ENCODE assay signal across 9 cellular contexts in genomic region chr16:2203119-2203688, GRCh38. TPM values are rescaled to one million over a fixed set of nuclear protein-coding genes. Genes with fewer than 3 reads are reported as not detected.
DNase-seq lines count a peak whose midpoint lies in the region; ATAC-seq, FAIRE-seq and TF ChIP-seq lines count a peak whose summit lies in the region.
"Not testable (repeated sequence)": the region's sequence is repeated elsewhere in the genome, so short reads cannot be mapped to it uniquely, and the experiment has no call there.
"Had no signal": no experiment of that assay in that cellular context is flagged by ENCODE, and none has a peak within 500 bp of the region (broad histone marks: within the 10 kb centered on the region; RNA-seq: fewer than 3 reads in every experiment).

No MANE protein-coding gene starts in this region.

- H3K27me3 Mint-ChIP-seq in Calu3 (ENCODE audit: unreplicated experiment): peaks cover 43% of the 10 kb centered on the region
- not testable (repeated sequence) for H3K27me3 Mint-ChIP-seq in activated CD4-positive, alpha-beta T cell treated with anti-CD3 and anti-CD28 coated beads for 36 hours; activated T-cell treated with anti-CD3 and anti-CD28 coated beads, Interleukin-2, amount 50 U/mL, for 4 hours (ENCODE audit: low read depth); activated naive CD8-positive, alpha-beta T cell treated with anti-CD3 and anti-CD28 coated beads for 36 hours
- H3K27me3 Mint-ChIP-seq in naive thymus-derived CD8-positive, alpha-beta T cell: peaks cover 0 to 14% (median 9%) of the 10 kb centered on the region in 5 donors
- peaks cover 20% of the 10 kb centered on the region for H3K27me3 Mint-ChIP-seq in progenitor cell of endocrine pancreas

- CTCF ChIA-PET in Calu3 (lab: Charles Lee) (interaction anchor here (1.8 kb wide), 1 partner anchor 9 kb away, joined by 6 read pairs; no protein-coding TSS in a partner anchor), H1 (lab: Charles Lee; ENCODE audit: partially characterized antibody) (interaction anchor here (0.7 to 2.7 kb wide), 6 partner anchors 8 to 156 kb away, joined by 3 to 23 read pairs (median 3); no protein-coding TSS in a partner anchor)
- CTCF ChIA-PET in activated CD4-positive, alpha-beta T cell treated with anti-CD3 and anti-CD28 coated beads for 36 hours (lab: Charles Lee): interaction anchor here (0.7 to 1.9 kb wide), 3 partner anchors 8 to 182 kb away, joined by 3 to 9 read pairs (median 5); partner anchors contain the start of gene PGP

- H2BK120ac ChIP-seq in H1 (replicated peaks; ENCODE audit: low read depth, low read length): not testable (repeated sequence)

- not testable (repeated sequence) for H3K56ac ChIP-seq in H1 (replicated peaks; ENCODE audit: insufficient read length, low read depth, low read length)

- WGBS in H1 (ENCODE audit: extremely low coverage in 1 of 2, insufficient coverage in 1 of 2, insufficient read length in 1 of 2, insufficient replicate concordance in 2 of 2, low coverage in 1 of 2, low lambda C conversion rate in 2 of 2, missing lambda C conversion rate in 1 of 2), 2 experiments: 94% methylated on average over 8 of the region's 8 CpGs; no CpG with 5 or more reads in 1 of the 2 experiments

- not testable (repeated sequence) for H4K5ac ChIP-seq in H1 (ENCODE audit: insufficient read length, low read depth, low read length)

- not testable (repeated sequence) for H3K4ac ChIP-seq in H1 (replicated peaks; ENCODE audit: insufficient read length, low read depth, low read length)

- H3K23me2 ChIP-seq in H1 (ENCODE audit: low read depth, low read length): peaks cover 11% of the 10 kb centered on the region; the same call in 1 of the 2 replicates

- not testable (repeated sequence) for DNase-seq in Calu3; activated CD4-positive, alpha-beta T cell treated with anti-CD3 and anti-CD28 coated beads for 36 hours; activated T-cell treated with anti-CD3 and anti-CD28 coated beads, Interleukin-2, amount 50 U/mL, for 4 hours; activated naive CD8-positive, alpha-beta T cell treated with anti-CD3 and anti-CD28 coated beads for 36 hours; H1 (ENCODE audit: low read depth in 1 of 2, low spot score in 2 of 2); naive thymus-derived CD8-positive, alpha-beta T cell; progenitor cell of endocrine pancreas (ENCODE audit: low spot score, unreplicated experiment)

- not testable (repeated sequence) for H3K9ac ChIP-seq in H1 (replicated peaks in 1 of 4; ENCODE audit: extremely low read depth in 1 of 4, low read depth in 3 of 4, low read length in 3 of 4)

- BruUV-seq in Calu3 (replicated peaks; lab: Mats Ljungman, UMichigan): not testable (repeated sequence)

- TF ChIP-seq RAD21 in H1 (IDR thresholded peaks at IDR 0.05 in 1 of 2, conservative IDR thresholded peaks at IDR 0.05 in 1 of 2; ENCODE audit: low read depth in 2 of 2, low read length in 2 of 2): not testable (repeated sequence)

- not testable (repeated sequence) for H2BK20ac ChIP-seq in H1 (ENCODE audit: low read length)

- intact Hi-C loops in Calu3 (cut with micrococcal nuclease; ENCODE audit: unreplicated experiment): not testable (repeated sequence)
- intact Hi-C loops in activated CD4-positive, alpha-beta T cell treated with anti-CD3 and anti-CD28 coated beads for 36 hours (cut with DNase I, micrococcal nuclease): loop anchor here in 1 of 2 experiments (10.0 kb wide), 1 partner anchor 588 kb away; the partner anchor contains the start of genes CRAMP1 and IFT140

- TF ChIP-seq POLR2A in H1 (IDR thresholded peaks at IDR 0.05; ENCODE audit: control extremely low read depth in 1 of 2, low read depth in 2 of 2, low read length in 2 of 2): not testable (repeated sequence)

- H3K36me3 Mint-ChIP-seq in Calu3 (ENCODE audit: insufficient read depth, unreplicated experiment): peaks cover 40% of the 10 kb centered on the region
- peaks cover 17% of the 10 kb centered on the region for H3K36me3 Mint-ChIP-seq in activated CD4-positive, alpha-beta T cell treated with anti-CD3 and anti-CD28 coated beads for 36 hours (ENCODE audit: low read depth)
- not testable (repeated sequence) for H3K36me3 Mint-ChIP-seq in activated T-cell treated with anti-CD3 and anti-CD28 coated beads, Interleukin-2, amount 50 U/mL, for 4 hours (ENCODE audit: insufficient read depth); progenitor cell of endocrine pancreas (ENCODE audit: insufficient read depth)
- peaks cover 19% of the 10 kb centered on the region for H3K36me3 Mint-ChIP-seq in activated naive CD8-positive, alpha-beta T cell treated with anti-CD3 and anti-CD28 coated beads for 36 hours
- peaks cover 0 to 11% (median 7%) of the 10 kb centered on the region in 3 donors for H3K36me3 Mint-ChIP-seq in naive thymus-derived CD8-positive, alpha-beta T cell

- H2BK15ac ChIP-seq in H1 (ENCODE audit: low read length): not testable (repeated sequence)

- H3K14ac ChIP-seq in H1 (ENCODE audit: insufficient read length): not testable (repeated sequence)

- H4K20me1 ChIP-seq in H1 (replicated peaks in 1 of 2; ENCODE audit: control insufficient read depth in 1 of 2, insufficient read depth in 2 of 2, low read length in 2 of 2): not testable (repeated sequence)

- not testable (repeated sequence) for H2BK12ac ChIP-seq in H1 (ENCODE audit: low read depth, low read length)

- H2AK5ac ChIP-seq in H1 (ENCODE audit: low read depth, low read length): 0 out of 2 replicates have a peak overlapping the region, but pooled peaks have one; percentile 53

- not testable (repeated sequence) for H3K9me3 ChIP-seq in H1 (ENCODE audit: insufficient read depth in 2 of 2, low read depth in 1 of 2, low read length in 1 of 2)

- not testable (repeated sequence) for H4K91ac ChIP-seq in H1 (replicated peaks; ENCODE audit: insufficient read length, low read length)

- H4K8ac ChIP-seq in H1 (ENCODE audit: extremely low read depth, insufficient read depth, low read length): not testable (repeated sequence)

- not testable (repeated sequence) for H3K4me3 ChIP-seq in H1 (ENCODE audit: extremely low read depth in 1 of 4, insufficient read depth in 2 of 4, low read depth in 3 of 4, low read length in 4 of 4)

- peaks cover 0 to 10% (median 7%) of the 10 kb centered on the region in 4 experiments; a peak in 6 of 7 replicates for H3K4me1 ChIP-seq in H1 (replicated peaks in 1 of 4; ENCODE audit: control insufficient read depth in 3 of 4, insufficient read depth in 4 of 4, low read length in 3 of 4)

- not testable (repeated sequence) for H3K27ac ChIP-seq in H1 (ENCODE audit: low read depth, low read length)

- FAIRE-seq in H1 (lab: Jason Lieb, UNC): not testable (repeated sequence)

- H3K79me1 ChIP-seq in H1 (ENCODE audit: low read depth, low read length): not testable (repeated sequence)

- not testable (repeated sequence) for H2BK5ac ChIP-seq in H1 (ENCODE audit: low read depth, low read length)

- H3K4me1 Mint-ChIP-seq in Calu3 (ENCODE audit: low read depth, unreplicated experiment): peaks cover 28% of the 10 kb centered on the region
- H3K4me1 Mint-ChIP-seq in activated CD4-positive, alpha-beta T cell treated with anti-CD3 and anti-CD28 coated beads for 36 hours: peaks cover 16% of the 10 kb centered on the region
- H3K4me1 Mint-ChIP-seq in activated T-cell treated with anti-CD3 and anti-CD28 coated beads, Interleukin-2, amount 50 U/mL, for 4 hours (ENCODE audit: low read depth): peaks cover 23% of the 10 kb centered on the region
- H3K4me1 Mint-ChIP-seq in activated naive CD8-positive, alpha-beta T cell treated with anti-CD3 and anti-CD28 coated beads for 36 hours: peaks cover 17% of the 10 kb centered on the region
- peaks cover 11 to 27% (median 25%) of the 10 kb centered on the region in 4 donors for H3K4me1 Mint-ChIP-seq in naive thymus-derived CD8-positive, alpha-beta T cell
- not testable (repeated sequence) for H3K4me1 Mint-ChIP-seq in progenitor cell of endocrine pancreas (ENCODE audit: low read depth)

- not testable (repeated sequence) for TF ChIP-seq EP300 in H1 (IDR thresholded peaks at IDR 0.05; ENCODE audit: borderline replicate concordance in 1 of 2, low read depth in 2 of 2, low read length in 2 of 2)

- H3K4me3 Mint-ChIP-seq in Calu3 (ENCODE audit: low read depth, unreplicated experiment) (peak overlapping the region; percentile 33), progenitor cell of endocrine pancreas (ENCODE audit: low read depth) (peak overlapping the region; percentile 80)
- H3K4me3 Mint-ChIP-seq in activated CD4-positive, alpha-beta T cell treated with anti-CD3 and anti-CD28 coated beads for 36 hours: peak overlapping the region; percentile 83
- peak overlapping the region; percentile 64 for H3K4me3 Mint-ChIP-seq in activated T-cell treated with anti-CD3 and anti-CD28 coated beads, Interleukin-2, amount 50 U/mL, for 4 hours
- peak overlapping the region; percentile 82 for H3K4me3 Mint-ChIP-seq in activated naive CD8-positive, alpha-beta T cell treated with anti-CD3 and anti-CD28 coated beads for 36 hours
- peak overlapping the region in 9 of 10 donors; percentile 38 to 85 (median 75) for H3K4me3 Mint-ChIP-seq in naive thymus-derived CD8-positive, alpha-beta T cell

- peaks cover 0 to 14% (median 6%) of the 10 kb centered on the region in 4 experiments; a peak in 5 of 8 replicates for H3K36me3 ChIP-seq in H1 (ENCODE audit: control insufficient read depth in 2 of 4, insufficient read depth in 4 of 4, low read length in 3 of 4)

- H3K27me3 ChIP-seq in H1 (replicated peaks in 1 of 4; ENCODE audit: control insufficient read depth in 3 of 4, extremely low read depth in 1 of 4, insufficient read depth in 3 of 4, low read length in 3 of 4): peaks cover 0 to 14% (median 6%) of the 10 kb centered on the region in 4 experiments; a peak in 5 of 7 replicates

- H3K23ac ChIP-seq in H1 (ENCODE audit: insufficient read length): not testable (repeated sequence)

- not testable (repeated sequence) for TF ChIP-seq CTCF in Calu3 (IDR thresholded peaks at IDR 0.05; ENCODE audit: unreplicated experiment); H1 (IDR thresholded peaks at IDR 0.05; ENCODE audit: control extremely low read depth in 1 of 3, insufficient read depth in 1 of 3, low read depth in 1 of 3, low read length in 3 of 3); progenitor cell of endocrine pancreas (IDR thresholded peaks at IDR 0.05; ENCODE audit: unreplicated experiment)

- H3K27ac Mint-ChIP-seq in Calu3 (ENCODE audit: unreplicated experiment); activated CD4-positive, alpha-beta T cell treated with anti-CD3 and anti-CD28 coated beads for 36 hours; activated naive CD8-positive, alpha-beta T cell treated with anti-CD3 and anti-CD28 coated beads for 36 hours: not testable (repeated sequence)
- peak overlapping the region in 5 of 10 donors; percentile 32 to 60 (median 52) for H3K27ac Mint-ChIP-seq in naive thymus-derived CD8-positive, alpha-beta T cell
- H3K27ac Mint-ChIP-seq in progenitor cell of endocrine pancreas: peak overlapping the region; percentile 51

- not testable (repeated sequence) for H3K79me2 ChIP-seq in H1 (ENCODE audit: control insufficient read depth in 1 of 2, insufficient read depth in 2 of 2, low read length in 2 of 2)

- H3K4me2 ChIP-seq in H1 (ENCODE audit: insufficient read depth in 1 of 2, low read depth in 2 of 2, low read length in 2 of 2): not testable (repeated sequence)

- POLR2A ChIA-PET in activated CD4-positive, alpha-beta T cell treated with anti-CD3 and anti-CD28 coated beads for 36 hours (lab: Charles Lee): not testable (repeated sequence)
- POLR2A ChIA-PET in H1 (lab: Charles Lee; ENCODE audit: partially characterized antibody): interaction anchor here (0.6 to 15.1 kb wide), 6 partner anchors 9 to 678 kb away, joined by 3 to 156 read pairs (median 4); partner anchors contain the start of genes PGP and TRAF7
- POLR2A ChIA-PET in naive thymus-derived CD8-positive, alpha-beta T cell (lab: Charles Lee): interaction anchor here (1.0 to 5.3 kb wide), 5 partner anchors 8 to 49 kb away, joined by 3 to 58 read pairs (median 12); partner anchors contain the start of genes CASKIN1, PGP and TRAF7

- H2AFZ ChIP-seq in H1 (ENCODE audit: low read length): not testable (repeated sequence)

- H3K9me3 Mint-ChIP-seq in Calu3 (ENCODE audit: low read depth, unreplicated experiment); activated CD4-positive, alpha-beta T cell treated with anti-CD3 and anti-CD28 coated beads for 36 hours (ENCODE audit: low read depth); activated T-cell treated with anti-CD3 and anti-CD28 coated beads, Interleukin-2, amount 50 U/mL, for 4 hours; activated naive CD8-positive, alpha-beta T cell treated with anti-CD3 and anti-CD28 coated beads for 36 hours; naive thymus-derived CD8-positive, alpha-beta T cell; progenitor cell of endocrine pancreas (ENCODE audit: low read depth): not testable (repeated sequence)

- H3K18ac ChIP-seq in H1 (ENCODE audit: extremely low read depth, low read length): not testable (repeated sequence)

- ATAC-seq in activated CD4-positive, alpha-beta T cell treated with anti-CD3 and anti-CD28 coated beads for 36 hours; activated T-cell treated with anti-CD3 and anti-CD28 coated beads, Interleukin-2, amount 50 U/mL, for 4 hours; naive thymus-derived CD8-positive, alpha-beta T cell: not testable (repeated sequence)

RNA-seq across cellular contexts. Expression of gene MLST8, which starts 2.0 kb away (rescaled TPM):
- total RNA-seq in Calu3 (2022) (58.0 and 59.7 TPM in 2 replicates), progenitor cell of endocrine pancreas (51.5 TPM in 2 replicates)
- total RNA-seq in activated CD4-positive, alpha-beta T cell treated with anti-CD3 and anti-CD28 coated beads for 36 hours: 10 to 100 TPM; 61.3 to 76.1 TPM
- total RNA-seq in activated T-cell treated with anti-CD3 and anti-CD28 coated beads, Interleukin-2, amount 50 U/mL, for 4 hours: 10 to 100 TPM; 73.6 to 88.0 (median 84.8) TPM
- total RNA-seq in activated naive CD8-positive, alpha-beta T cell treated with anti-CD3 and anti-CD28 coated beads for 36 hours: 10 to 100 TPM; 89.5 to 92.3 TPM
- 67.6 and 69.6 TPM in 2 replicates for total RNA-seq in H1 (2021; fragmentation: NEBNext Ultra II Directional; extraction: Animal tissue kit (Norgen Biotek cat#: 25700))
- polyA plus RNA-seq in H1 (2011; rRNA removed): 321 and 440 TPM in 2 replicates
- 218 TPM for polyA plus RNA-seq in H1 (2011; cell fraction: cytosol; rRNA removed)
- polyA plus RNA-seq in H1 (2011; cell fraction: nucleus; rRNA removed): 354 TPM
- polyA plus RNA-seq in H1 (2012, experiment 1 of 2): 47.7 to 104 TPM (median 94.8 TPM) in 4 replicates
- 87.2 TPM for polyA plus RNA-seq in H1 (2012, experiment 2 of 2)
- polyA plus RNA-seq in H1 (2013, experiment 1 of 2): 57.1 TPM
- 56.1 TPM for polyA plus RNA-seq in H1 (2013, experiment 2 of 2)
- polyA minus RNA-seq in H1 (2011; rRNA and poly(A)+ RNA removed): 88.3 and 98.1 TPM in 2 replicates
- polyA minus RNA-seq in H1 (2011; cell fraction: cytosol; rRNA and poly(A)+ RNA removed): 67.9 TPM
- 111 TPM for polyA minus RNA-seq in H1 (2011; cell fraction: nucleus; rRNA and poly(A)+ RNA removed)
- total RNA-seq in naive thymus-derived CD8-positive, alpha-beta T cell: 10 to 100 TPM; 49.3 to 53.2 TPM
- 10 to 100 TPM; 29.9 to 40.4 (median 30.1) TPM for polyA plus RNA-seq in naive thymus-derived CD8-positive, alpha-beta T cell

RNA-seq across cellular contexts. Expression of gene CASKIN1, which starts 6.8 kb away (rescaled TPM):
- 1.4 and 2.6 TPM in 2 replicates for total RNA-seq in Calu3 (2022)
- total RNA-seq in activated CD4-positive, alpha-beta T cell treated with anti-CD3 and anti-CD28 coated beads for 36 hours: 1 to 10 TPM in 1 of 2 experiments, under 1 TPM in 1; 0.98 to 1.3 TPM
- total RNA-seq in activated T-cell treated with anti-CD3 and anti-CD28 coated beads, Interleukin-2, amount 50 U/mL, for 4 hours: 1 to 10 TPM in 1 of 3 donors, under 1 TPM in 2; 0.14 to 1.5 (median 0.34) TPM
- 1 to 10 TPM; 1.8 to 3.4 TPM for total RNA-seq in activated naive CD8-positive, alpha-beta T cell treated with anti-CD3 and anti-CD28 coated beads for 36 hours
- total RNA-seq in H1 (2021; fragmentation: NEBNext Ultra II Directional; extraction: Animal tissue kit (Norgen Biotek cat#: 25700)): 6.4 and 6.5 TPM in 2 replicates
- polyA plus RNA-seq in H1 (2011; rRNA removed): 1.2 and 2.7 TPM in 2 replicates
- polyA plus RNA-seq in H1 (2011; cell fraction: cytosol; rRNA removed): 2.0 TPM
- polyA plus RNA-seq in H1 (2011; cell fraction: nucleus; rRNA removed): 9.8 TPM
- polyA plus RNA-seq in H1 (2012, experiment 1 of 2): 2.7 to 3.7 TPM (median 3.2 TPM) in 4 replicates
- polyA plus RNA-seq in H1 (2012, experiment 2 of 2): 2.8 TPM
- polyA plus RNA-seq in H1 (2013, experiment 1 of 2): 2.0 TPM
- 1.9 TPM for polyA plus RNA-seq in H1 (2013, experiment 2 of 2)
- polyA minus RNA-seq in H1 (2011; rRNA and poly(A)+ RNA removed): 0.93 and 1.9 TPM in 2 replicates
- polyA minus RNA-seq in H1 (2011; cell fraction: cytosol; rRNA and poly(A)+ RNA removed): 4.5 TPM
- polyA minus RNA-seq in H1 (2011; cell fraction: nucleus; rRNA and poly(A)+ RNA removed): 4.4 TPM
- total RNA-seq in naive thymus-derived CD8-positive, alpha-beta T cell: under 1 TPM; 0.08 to 0.13 TPM
- not detected for polyA plus RNA-seq in naive thymus-derived CD8-positive, alpha-beta T cell
- 12.7 and 13.1 TPM in 2 replicates for total RNA-seq in progenitor cell of endocrine pancreas
- total RNA-seq: Daoy, IMR-90 had no signal

RNA-seq across cellular contexts. Expression of gene BRICD5, which starts 7.5 kb away (rescaled TPM):
- 15.8 and 17.3 TPM in 2 replicates for total RNA-seq in Calu3 (2022)
- total RNA-seq in activated CD4-positive, alpha-beta T cell treated with anti-CD3 and anti-CD28 coated beads for 36 hours: 1 to 10 TPM; 8.0 to 8.8 TPM
- total RNA-seq in activated T-cell treated with anti-CD3 and anti-CD28 coated beads, Interleukin-2, amount 50 U/mL, for 4 hours: 1 to 10 TPM; 6.4 to 8.2 (median 6.8) TPM
- total RNA-seq in activated naive CD8-positive, alpha-beta T cell treated with anti-CD3 and anti-CD28 coated beads for 36 hours: 1 to 10 TPM; 2.3 to 6.4 TPM
- total RNA-seq in H1 (2021; fragmentation: NEBNext Ultra II Directional; extraction: Animal tissue kit (Norgen Biotek cat#: 25700)): 6.1 and 8.5 TPM in 2 replicates
- polyA plus RNA-seq in H1 (2011; rRNA removed): 8.6 and 14.2 TPM in 2 replicates
- polyA plus RNA-seq in H1 (2011; cell fraction: cytosol; rRNA removed): 9.8 TPM
- polyA plus RNA-seq in H1 (2011; cell fraction: nucleus; rRNA removed): 97.1 TPM
- polyA plus RNA-seq in H1 (2012, experiment 1 of 2): 6.1 to 13.0 TPM (median 8.1 TPM) in 4 replicates
- 12.6 TPM for polyA plus RNA-seq in H1 (2012, experiment 2 of 2)
- polyA plus RNA-seq in H1 (2013, experiment 1 of 2): 4.7 TPM
- 3.5 TPM for polyA plus RNA-seq in H1 (2013, experiment 2 of 2)
- 1.00 and 1.0 TPM in 2 replicates for polyA minus RNA-seq in H1 (2011; rRNA and poly(A)+ RNA removed)
- polyA minus RNA-seq in H1 (2011; cell fraction: cytosol; rRNA and poly(A)+ RNA removed): 3.2 TPM
- 9.2 TPM for polyA minus RNA-seq in H1 (2011; cell fraction: nucleus; rRNA and poly(A)+ RNA removed)
- total RNA-seq in naive thymus-derived CD8-positive, alpha-beta T cell: 10 to 100 TPM; 26.7 to 27.0 TPM
- under 1 TPM in 2 of 3 donors, not detected in 1; 0.11 to 0.23 TPM for polyA plus RNA-seq in naive thymus-derived CD8-positive, alpha-beta T cell
- 22.5 and 24.6 TPM in 2 replicates for total RNA-seq in progenitor cell of endocrine pancreas

RNA-seq across cellular contexts. Expression of gene PGP, which starts 11.4 kb away (rescaled TPM):
- total RNA-seq in Calu3 (2022) (45.0 and 49.6 TPM in 2 replicates), progenitor cell of endocrine pancreas (28.5 and 30.6 TPM in 2 replicates)
- total RNA-seq in activated CD4-positive, alpha-beta T cell treated with anti-CD3 and anti-CD28 coated beads for 36 hours: 10 to 100 TPM; 11.5 to 15.0 TPM
- total RNA-seq in activated T-cell treated with anti-CD3 and anti-CD28 coated beads, Interleukin-2, amount 50 U/mL, for 4 hours: 10 to 100 TPM; 25.8 to 27.9 (median 27.2) TPM
- total RNA-seq in activated naive CD8-positive, alpha-beta T cell treated with anti-CD3 and anti-CD28 coated beads for 36 hours: 10 to 100 TPM; 24.2 to 24.5 TPM
- total RNA-seq in H1 (2021; fragmentation: NEBNext Ultra II Directional; extraction: Animal tissue kit (Norgen Biotek cat#: 25700)): 30.9 and 32.6 TPM in 2 replicates
- 55.9 and 63.9 TPM in 2 replicates for polyA plus RNA-seq in H1 (2011; rRNA removed)
- 44.0 TPM for polyA plus RNA-seq in H1 (2011; cell fraction: cytosol; rRNA removed)
- polyA plus RNA-seq in H1 (2011; cell fraction: nucleus; rRNA removed): 81.1 TPM
- 20.8 to 40.2 TPM (median 35.0 TPM) in 4 replicates for polyA plus RNA-seq in H1 (2012, experiment 1 of 2)
- 26.7 TPM for polyA plus RNA-seq in H1 (2012, experiment 2 of 2)
- polyA plus RNA-seq in H1 (2013, experiment 1 of 2): 54.8 TPM
- polyA plus RNA-seq in H1 (2013, experiment 2 of 2): 48.7 TPM
- polyA minus RNA-seq in H1 (2011; rRNA and poly(A)+ RNA removed): 9.5 and 10.9 TPM in 2 replicates
- 18.8 TPM for polyA minus RNA-seq in H1 (2011; cell fraction: cytosol; rRNA and poly(A)+ RNA removed)
- polyA minus RNA-seq in H1 (2011; cell fraction: nucleus; rRNA and poly(A)+ RNA removed): 28.7 TPM
- 10 to 100 TPM; 22.8 to 28.1 TPM for total RNA-seq in naive thymus-derived CD8-positive, alpha-beta T cell
- 10 to 100 TPM in 2 of 3 donors, 1 to 10 TPM in 1; 8.7 to 17.7 (median 11.6) TPM for polyA plus RNA-seq in naive thymus-derived CD8-positive, alpha-beta T cell

RNA-seq across cellular contexts. Expression of gene E4F1, which starts 20.2 kb away (rescaled TPM):
- total RNA-seq in Calu3 (2022) (35.4 and 36.5 TPM in 2 replicates), progenitor cell of endocrine pancreas (30.9 and 33.7 TPM in 2 replicates)
- total RNA-seq in activated CD4-positive, alpha-beta T cell treated with anti-CD3 and anti-CD28 coated beads for 36 hours: 10 to 100 TPM; 18.0 to 18.6 TPM
- 10 to 100 TPM; 44.3 to 48.7 (median 45.3) TPM for total RNA-seq in activated T-cell treated with anti-CD3 and anti-CD28 coated beads, Interleukin-2, amount 50 U/mL, for 4 hours
- 10 to 100 TPM; 23.0 to 24.1 TPM for total RNA-seq in activated naive CD8-positive, alpha-beta T cell treated with anti-CD3 and anti-CD28 coated beads for 36 hours
- total RNA-seq in H1 (2021; fragmentation: NEBNext Ultra II Directional; extraction: Animal tissue kit (Norgen Biotek cat#: 25700)): 21.9 and 22.2 TPM in 2 replicates
- polyA plus RNA-seq in H1 (2011; rRNA removed): 27.0 and 34.2 TPM in 2 replicates
- polyA plus RNA-seq in H1 (2011; cell fraction: cytosol; rRNA removed): 31.8 TPM
- polyA plus RNA-seq in H1 (2011; cell fraction: nucleus; rRNA removed): 122 TPM
- 10.7 to 22.9 TPM (median 21.9 TPM) in 4 replicates for polyA plus RNA-seq in H1 (2012, experiment 1 of 2)
- polyA plus RNA-seq in H1 (2012, experiment 2 of 2): 12.4 TPM
- polyA plus RNA-seq in H1 (2013, experiment 1 of 2): 15.0 TPM
- 11.6 TPM for polyA plus RNA-seq in H1 (2013, experiment 2 of 2)
- 7.6 and 10.1 TPM in 2 replicates for polyA minus RNA-seq in H1 (2011; rRNA and poly(A)+ RNA removed)
- polyA minus RNA-seq in H1 (2011; cell fraction: cytosol; rRNA and poly(A)+ RNA removed): 18.4 TPM
- 24.6 TPM for polyA minus RNA-seq in H1 (2011; cell fraction: nucleus; rRNA and poly(A)+ RNA removed)
- 10 to 100 TPM; 39.5 to 41.2 TPM for total RNA-seq in naive thymus-derived CD8-positive, alpha-beta T cell
- 10 to 100 TPM in 2 of 3 donors, 1 to 10 TPM in 1; 8.7 to 19.2 (median 10.9) TPM for polyA plus RNA-seq in naive thymus-derived CD8-positive, alpha-beta T cell

Comparison
In these comparisons a context has a peak if more than half of its experiments do, and no peak if none do; other contexts are left out.
1. H3K4me3 Mint-ChIP-seq: peak in every context shown above with its lines; median percentile 83 in activated CD4-positive, alpha-beta T cell treated with anti-CD3 and anti-CD28 coated beads for 36 hours; 82 in activated naive CD8-positive, alpha-beta T cell treated with anti-CD3 and anti-CD28 coated beads for 36 hours; 80 in progenitor cell of endocrine pancreas; 75 in naive thymus-derived CD8-positive, alpha-beta T cell; 64 in activated T-cell treated with anti-CD3 and anti-CD28 coated beads, Interleukin-2, amount 50 U/mL, for 4 hours; 33 in Calu3.